In genomic region chr19:982567-983170, GRCh38 we compare ENCODE assay signal across 1 cellular context.
A peak's percentile ranks its signal among the peaks of the same experiment; 100 is the strongest.
TF ChIP-seq lines count a peak whose summit lies in the region.

No MANE protein-coding gene starts in this region.

TF ChIP-seq in HEK293, 187 proteins besides CTCF, POLR2A, EP300 and RAD21 (continued from another document and continues in another):
- TF ChIP-seq ZNF654 (tag by site-specific recombination; IDR thresholded peaks at IDR 0.05; ENCODE audit: low read depth): 0 out of 2 replicates have a peak, but pooled peaks have one; percentile 16
- peak; percentile 54 for TF ChIP-seq SP3 (tag by site-specific recombination; IDR thresholded peaks at IDR 0.05)
- no peak for TF ChIP-seq ZNF555 (tag by site-specific recombination; conservative IDR thresholded peaks at IDR 0.05)
- no peak for TF ChIP-seq KLF7 (tag by site-specific recombination; IDR thresholded peaks at IDR 0.05; ENCODE audit: borderline replicate concordance)
- TF ChIP-seq ZNF658 (tag by site-specific recombination; IDR thresholded peaks at IDR 0.05): no peak
- TF ChIP-seq ZBTB10 (tag by site-specific recombination; IDR thresholded peaks at IDR 0.05): 0 out of 2 replicates have a peak, but pooled peaks have one; percentile 42
- 0 out of 2 replicates have a peak, but pooled peaks have one; percentile 16 for TF ChIP-seq PRDM10 (tag by site-specific recombination; IDR thresholded peaks at IDR 0.05)
- TF ChIP-seq ZNF548 (tag by site-specific recombination; IDR thresholded peaks at IDR 0.05): no peak
- no peak for TF ChIP-seq ZNF280C (tag by site-specific recombination; IDR thresholded peaks at IDR 0.05)
- no peak for TF ChIP-seq ZNF114 (tag by site-specific recombination; IDR thresholded peaks at IDR 0.05)
- no peak for TF ChIP-seq ZFP69B (tag by site-specific recombination; IDR thresholded peaks at IDR 0.05)
- TF ChIP-seq ZNF660 (tag by site-specific recombination; IDR thresholded peaks at IDR 0.05): peak; percentile 96
- 0 out of 2 replicates have a peak, but pooled peaks have one; percentile 11 for TF ChIP-seq ZBTB6 (tag by site-specific recombination; IDR thresholded peaks at IDR 0.05)
- no peak for TF ChIP-seq ZNF645 (tag by site-specific recombination; IDR thresholded peaks at IDR 0.05)
- TF ChIP-seq ZNF398 (tag by site-specific recombination; IDR thresholded peaks at IDR 0.05): no peak
- TF ChIP-seq ZBTB11 (tag by site-specific recombination; conservative IDR thresholded peaks at IDR 0.05; ENCODE audit: low read depth): 0 out of 2 replicates have a peak, but pooled peaks have one; percentile 18
- TF ChIP-seq ZNF423 (tag by site-specific recombination; IDR thresholded peaks at IDR 0.05): no peak
- no peak for TF ChIP-seq ZNF223 (tag by site-specific recombination; IDR thresholded peaks at IDR 0.05)
- TF ChIP-seq ZNF701 (tag by site-specific recombination; IDR thresholded peaks at IDR 0.05): no peak
- TF ChIP-seq ZFP41 (tag by site-specific recombination; IDR thresholded peaks at IDR 0.05; ENCODE audit: borderline replicate concordance): no peak
- TF ChIP-seq PATZ1 (tag by site-specific recombination; IDR thresholded peaks at IDR 0.05): peak; percentile 91
- TF ChIP-seq ATF2 (tag by site-specific recombination; IDR thresholded peaks at IDR 0.05; ENCODE audit: low read depth): no peak
- TF ChIP-seq BCL11B (tag by site-specific recombination; IDR thresholded peaks at IDR 0.05; ENCODE audit: low read depth): peak; percentile 30; the same call in 1 of the 2 replicates
- no peak for TF ChIP-seq HOXD13 (CRISPR knock-in tag; IDR thresholded peaks at IDR 0.05; ENCODE audit: borderline replicate concordance)
- no peak for TF ChIP-seq ZNF707 (tag by site-specific recombination; IDR thresholded peaks at IDR 0.05)
- no peak for TF ChIP-seq ZNF571 (tag by site-specific recombination; IDR thresholded peaks at IDR 0.05)
- TF ChIP-seq ZNF514 (tag by site-specific recombination; IDR thresholded peaks at IDR 0.05): no peak
- no peak for TF ChIP-seq ZNF157 (tag by site-specific recombination; IDR thresholded peaks at IDR 0.05)
- no peak for TF ChIP-seq ZNF140 (tag by site-specific recombination; IDR thresholded peaks at IDR 0.05)
- no peak for TF ChIP-seq ZNF830 (tag by site-specific recombination; IDR thresholded peaks at IDR 0.05; ENCODE audit: low read depth)
- TF ChIP-seq ZNF248 (tag by site-specific recombination; IDR thresholded peaks at IDR 0.05): no peak
- no peak for TF ChIP-seq PRDM6 (tag by site-specific recombination; IDR thresholded peaks at IDR 0.05)
- TF ChIP-seq PRDM1 (tag by site-specific recombination; IDR thresholded peaks at IDR 0.05): no peak
